In genomic region chr5:177425801-177426565, GRCh38 we compare ENCODE assay signal across 1 cellular context.
TF ChIP-seq lines count a peak whose summit lies in the region.

No MANE protein-coding gene starts in this region.

TF ChIP-seq in HepG2, 621 proteins besides CTCF, POLR2A, EP300 and RAD21 (continued from another document and continues in another):
- TF ChIP-seq NFAT5 (CRISPR knock-in tag; IDR thresholded peaks at IDR 0.05) = no peak; the same call in 1 of the 2 replicates
- TF ChIP-seq GMEB2 (CRISPR knock-in tag; IDR thresholded peaks at IDR 0.05; ENCODE audit: low read depth) = no peak
- TF ChIP-seq CREM (IDR thresholded peaks at IDR 0.05) = peak; percentile 90
- no peak for TF ChIP-seq CREM (CRISPR knock-in tag; IDR thresholded peaks at IDR 0.05)
- TF ChIP-seq ZNF605 (CRISPR knock-in tag; IDR thresholded peaks at IDR 0.05) = peak; percentile 75
- no peak for TF ChIP-seq HOXA7 (CRISPR knock-in tag; IDR thresholded peaks at IDR 0.05)
- TF ChIP-seq CREB1 (IDR thresholded peaks at IDR 0.05) = peak; percentile 90
- peak; percentile 96 for TF ChIP-seq CREB1 (CRISPR knock-in tag; IDR thresholded peaks at IDR 0.05)
- no peak for TF ChIP-seq ZBTB34 (CRISPR knock-in tag; IDR thresholded peaks at IDR 0.05)
- peak; percentile 63 for TF ChIP-seq MYC (CRISPR knock-in tag; IDR thresholded peaks at IDR 0.05; ENCODE audit: borderline replicate concordance)
- TF ChIP-seq ZNF549 (CRISPR knock-in tag; IDR thresholded peaks at IDR 0.05) = no peak
- peak; percentile 13; the same call in 1 of the 2 replicates for TF ChIP-seq ZBTB38 (CRISPR knock-in tag; IDR thresholded peaks at IDR 0.05)
- peak; percentile 95 for TF ChIP-seq PBX2 (CRISPR knock-in tag; IDR thresholded peaks at IDR 0.05)
- TF ChIP-seq TOPORS (CRISPR knock-in tag; IDR thresholded peaks at IDR 0.05) = peak; percentile 15; the same call in 1 of the 2 replicates
- no peak for TF ChIP-seq ZNF260 (CRISPR knock-in tag; IDR thresholded peaks at IDR 0.05; ENCODE audit: borderline replicate concordance, low read depth)
- peak; percentile 47; the same call in 1 of the 2 replicates for TF ChIP-seq MXD4 (CRISPR knock-in tag; IDR thresholded peaks at IDR 0.05)
- TF ChIP-seq CENPBD1 (CRISPR knock-in tag; IDR thresholded peaks at IDR 0.05; ENCODE audit: borderline replicate concordance, low read depth) = no peak
- TF ChIP-seq HNRNPUL1 (IDR thresholded peaks at IDR 0.05; ENCODE audit: low read depth, low read length) = no peak
- TF ChIP-seq CSRNP2 (CRISPR knock-in tag; conservative IDR thresholded peaks at IDR 0.05; ENCODE audit: low read depth) = no peak
- no peak for TF ChIP-seq RFX3 (CRISPR knock-in tag; IDR thresholded peaks at IDR 0.05)
- peak; percentile 43; the same call in 1 of the 2 replicates for TF ChIP-seq ZBED4 (CRISPR knock-in tag; IDR thresholded peaks at IDR 0.05; ENCODE audit: borderline replicate concordance)
- TF ChIP-seq GMEB1 (CRISPR knock-in tag; IDR thresholded peaks at IDR 0.05; ENCODE audit: borderline replicate concordance) = no peak
- no peak; the same call in 1 of the 2 replicates for TF ChIP-seq KMT2B (CRISPR knock-in tag; IDR thresholded peaks at IDR 0.05)
- TF ChIP-seq ZSCAN20 (CRISPR knock-in tag; IDR thresholded peaks at IDR 0.05; ENCODE audit: borderline replicate concordance) = peak; percentile 44; the same call in 1 of the 2 replicates
- no peak for TF ChIP-seq ZNF180 (CRISPR knock-in tag; IDR thresholded peaks at IDR 0.05; ENCODE audit: borderline replicate concordance, low read depth)
- TF ChIP-seq PHF8 (CRISPR knock-in tag; IDR thresholded peaks at IDR 0.05) = peak; percentile 84
- TF ChIP-seq ZNF282 (IDR thresholded peaks at IDR 0.05; ENCODE audit: partially characterized antibody) = no peak
- TF ChIP-seq GABPA (IDR thresholded peaks at IDR 0.05; ENCODE audit: low read depth, low read length) = no peak
- peak; percentile 82 for TF ChIP-seq GABPA (CRISPR knock-in tag; IDR thresholded peaks at IDR 0.05; ENCODE audit: low read depth)
- peak; percentile 87 for TF ChIP-seq ELF1 (CRISPR knock-in tag; IDR thresholded peaks at IDR 0.05)
- peak; percentile 91 for TF ChIP-seq NFYB (CRISPR knock-in tag; IDR thresholded peaks at IDR 0.05)
- no peak for TF ChIP-seq RNF2 (conservative IDR thresholded peaks at IDR 0.05; ENCODE audit: low read depth)
- TF ChIP-seq ZNF547 (CRISPR knock-in tag; IDR thresholded peaks at IDR 0.05) = peak; percentile 20; the same call in 1 of the 2 replicates
- TF ChIP-seq ZFP91 (CRISPR knock-in tag; IDR thresholded peaks at IDR 0.05; ENCODE audit: borderline replicate concordance) = peak; percentile 67; the same call in 1 of the 2 replicates
- TF ChIP-seq TBX2 (CRISPR knock-in tag; IDR thresholded peaks at IDR 0.05; ENCODE audit: borderline replicate concordance) = peak; percentile 42
- TF ChIP-seq ZNF136 (CRISPR knock-in tag; IDR thresholded peaks at IDR 0.05; ENCODE audit: low read depth) = 0 out of 2 replicates have a peak, but pooled peaks have one; percentile 53
- peak; percentile 84 for TF ChIP-seq ZNF7 (CRISPR knock-in tag; IDR thresholded peaks at IDR 0.05)
- TF ChIP-seq U2AF1 (optimal IDR thresholded peaks at IDR 0.05; ENCODE audit: low read depth, low read length) = peak; percentile 76
- peak; percentile 72 for TF ChIP-seq SRSF1 (optimal IDR thresholded peaks at IDR 0.05; ENCODE audit: low read depth, low read length)
- 0 out of 2 replicates have a peak, but pooled peaks have one; percentile 54 for TF ChIP-seq SRY (CRISPR knock-in tag; IDR thresholded peaks at IDR 0.05)
- peak; percentile 66 for TF ChIP-seq POLR2AphosphoS5 (IDR thresholded peaks at IDR 0.05; ENCODE audit: low read depth, low read length)
- no peak; the same call in 1 of the 2 replicates for TF ChIP-seq ZNF543 (CRISPR knock-in tag; IDR thresholded peaks at IDR 0.05)
